Comparison of ENCODE assay signal across 8 cellular contexts in genomic region chr19:1103691-1104451, GRCh38.
A peak's percentile ranks its signal among the peaks of the same experiment; 100 is the strongest.
DNase-seq lines count a peak whose midpoint lies in the region; ATAC-seq and FAIRE-seq lines count a peak whose summit lies in the region.

Gene GPX4, plus strand, starts transcription at chr19:1103994. Its CDS starts 50 bp downstream, at chr19:1104044.

- peak; percentile 98 for DNase-seq in AG08396 (ENCODE audit: low spot score)
- peak; percentile 99 to 100 for DNase-seq in NCI-H446 (lab: John Stamatoyannopoulos, UW)
- DNase-seq in activated CD4-positive, CD25-positive, alpha-beta regulatory T cell treated with anti-CD3 and anti-CD28 coated beads, Interleukin-2, amount 50 U/mL, for 16 hours (ENCODE audit: low read depth, low spot score): peak; percentile 98
- peak; percentile 91 to 96 for DNase-seq in central memory CD8-positive, alpha-beta T cell (ENCODE audit: low spot score in 2 of 2)
- peak; percentile 98 for DNase-seq in stimulated activated CD4-positive, alpha-beta T cell treated with anti-CD3 and anti-CD28 coated beads, Interleukin-12 subunit alpha, Interleukin-12 subunit beta, amount 100 ng/mL, for 4 hours

- peak; percentile 73 for FAIRE-seq in islet of Langerhans (lab: Jason Lieb, UNC)

- peak within 1 kb of the TSS; percentile 66 for H3K4me3 Mint-ChIP-seq in central memory CD8-positive, alpha-beta T cell

- ATAC-seq in GM19023 (IDR thresholded peaks at IDR 0.05; ENCODE audit: unreplicated experiment): peak; percentile 65
- ATAC-seq in HG03280 (IDR thresholded peaks at IDR 0.05; ENCODE audit: unreplicated experiment): peak; percentile 78
- peak; percentile 89 for ATAC-seq in central memory CD8-positive, alpha-beta T cell (replicated peaks; ENCODE audit: extremely low read depth, poor library complexity, severe bottlenecking)

- peaks cover 31% of the 10 kb centered on the region for H3K36me3 Mint-ChIP-seq in central memory CD8-positive, alpha-beta T cell (ENCODE audit: insufficient read depth)

- no peaks in the 10 kb centered on the region for H3K27me3 Mint-ChIP-seq in central memory CD8-positive, alpha-beta T cell

- H3K4me1 Mint-ChIP-seq in central memory CD8-positive, alpha-beta T cell: peaks cover 18% of the 10 kb centered on the region

- H3K9me3 Mint-ChIP-seq in central memory CD8-positive, alpha-beta T cell: no peaks in the 10 kb centered on the region

- peak within 1 kb of the TSS; percentile 84 for H3K27ac Mint-ChIP-seq in central memory CD8-positive, alpha-beta T cell (ENCODE audit: low read depth)

Comparison
In these comparisons a context has a peak if more than half of its experiments do, and no peak if none do; other contexts are left out.
1. Peak in every context shown above with its lines: DNase-seq and ATAC-seq.